1 cellular context compared by ENCODE assay signal in genomic region chr3:171200052-171201029, GRCh38.
TF ChIP-seq lines count a peak whose summit lies in the region.

No MANE protein-coding gene starts in this region.

TF ChIP-seq in K562, 482 proteins besides CTCF, POLR2A, EP300 and RAD21 (continued from another document and continues in another):
- TF ChIP-seq ZNF133 (CRISPR knock-in tag; IDR thresholded peaks at IDR 0.05) (no peak), PHF8 (IDR thresholded peaks at IDR 0.05; ENCODE audit: borderline replicate concordance, low read length) (no peak), ZKSCAN3 (CRISPR knock-in tag; IDR thresholded peaks at IDR 0.05) (no peak), TCF7L2 (IDR thresholded peaks at IDR 0.05; ENCODE audit: low read depth, low read length) (no peak), E2F5 (CRISPR knock-in tag; IDR thresholded peaks at IDR 0.05) (no peak), ZNF431 (CRISPR knock-in tag; IDR thresholded peaks at IDR 0.05) (no peak), FOXP1 (CRISPR knock-in tag; IDR thresholded peaks at IDR 0.05) (no peak), U2AF1 (optimal IDR thresholded peaks at IDR 0.05; ENCODE audit: low read depth, low read length) (no peak), ZNF77 (CRISPR knock-in tag; IDR thresholded peaks at IDR 0.05) (no peak), U2AF2 (optimal IDR thresholded peaks at IDR 0.05; ENCODE audit: low read depth, low read length) (no peak), CBFA2T2 (conservative IDR thresholded peaks at IDR 0.05) (0 out of 2 replicates have a peak, but pooled peaks have one; percentile 6), CCAR2 (IDR thresholded peaks at IDR 0.05; ENCODE audit: low read depth, low read length) (no peak), MAFK (IDR thresholded peaks at IDR 0.05; ENCODE audit: low read length) (0 out of 2 replicates have a peak, but pooled peaks have one; percentile 8), ZNF184 (CRISPR knock-in tag; IDR thresholded peaks at IDR 0.05) (no peak), SNRNP70 (optimal IDR thresholded peaks at IDR 0.05; ENCODE audit: low read depth, low read length) (no peak), DPF2 (IDR thresholded peaks at IDR 0.05) (0 out of 2 replicates have a peak, but pooled peaks have one; percentile 36), SPI1 (IDR thresholded peaks at IDR 0.05; ENCODE audit: borderline replicate concordance, low read depth, low read length) (no peak), NFRKB (IDR thresholded peaks at IDR 0.05; ENCODE audit: low read depth) (no peak), ZNF316 (IDR thresholded peaks at IDR 0.05) (peak; percentile 79), STAG1 (CRISPR knock-in tag; IDR thresholded peaks at IDR 0.05; ENCODE audit: borderline replicate concordance) (no peak), MAZ (CRISPR knock-in tag; conservative IDR thresholded peaks at IDR 0.05 in 1 of 2, IDR thresholded peaks at IDR 0.05 in 1 of 2) (no peak), PCBP2 (IDR thresholded peaks at IDR 0.05; ENCODE audit: low read depth, low read length, poor library complexity, severe bottlenecking) (no peak), MEF2A (IDR thresholded peaks at IDR 0.05; ENCODE audit: control insufficient read depth, low read depth, low read length) (no peak), MCM3 (IDR thresholded peaks at IDR 0.05) (no peak), POLR2B (IDR thresholded peaks at IDR 0.05; ENCODE audit: low read depth, partially characterized antibody) (no peak), MCM5 (IDR thresholded peaks at IDR 0.05; ENCODE audit: low read depth) (no peak), ZNF408 (CRISPR knock-in tag; IDR thresholded peaks at IDR 0.05; ENCODE audit: low read depth) (no peak), MTA3 (IDR thresholded peaks at IDR 0.05; ENCODE audit: borderline replicate concordance) (no peak), TAF15 (IDR thresholded peaks at IDR 0.05; ENCODE audit: low read depth, low read length) (no peak), VEZF1 (CRISPR knock-in tag; IDR thresholded peaks at IDR 0.05) (no peak), CHD2 (IDR thresholded peaks at IDR 0.05; ENCODE audit: low read depth, low read length) (no peak), ZNF23 (CRISPR knock-in tag; IDR thresholded peaks at IDR 0.05) (no peak), SUPT5H (IDR thresholded peaks at IDR 0.05) (no peak), SREBF2 (CRISPR knock-in tag; IDR thresholded peaks at IDR 0.05) (no peak), ZNF655 (CRISPR knock-in tag; IDR thresholded peaks at IDR 0.05) (no peak), BHLHE40 (IDR thresholded peaks at IDR 0.05; ENCODE audit: low read length) (no peak), IFI16 (CRISPR knock-in tag; IDR thresholded peaks at IDR 0.05) (no peak), ILK (tag; IDR thresholded peaks at IDR 0.05; ENCODE audit: borderline replicate concordance, low read depth) (no peak), C11orf30 (IDR thresholded peaks at IDR 0.05; ENCODE audit: low read depth) (peak; percentile 72), KLF6 (CRISPR knock-in tag; IDR thresholded peaks at IDR 0.05; ENCODE audit: borderline replicate concordance) (no peak), CEBPB (tag; IDR thresholded peaks at IDR 0.05) (peak; percentile 69), EP400 (IDR thresholded peaks at IDR 0.05) (no peak), BRF2 (IDR thresholded peaks at IDR 0.05; ENCODE audit: borderline replicate concordance, insufficient read depth, insufficient read length) (no peak), JUND (IDR thresholded peaks at IDR 0.05; ENCODE audit: borderline replicate concordance, low read depth, low read length) (0 out of 2 replicates have a peak, but pooled peaks have one; percentile 29), JUND (tag; IDR thresholded peaks at IDR 0.05; ENCODE audit: borderline replicate concordance, low read depth, low read length) (no peak), ETV5 (CRISPR knock-in tag; IDR thresholded peaks at IDR 0.05; ENCODE audit: low read depth) (no peak), ZC3H4 (CRISPR knock-in tag; IDR thresholded peaks at IDR 0.05; ENCODE audit: borderline replicate concordance) (no peak), OTX1 (CRISPR knock-in tag; IDR thresholded peaks at IDR 0.05) (no peak), MEIS2 (IDR thresholded peaks at IDR 0.05; ENCODE audit: partially characterized antibody) (peak; percentile 34), TAF1 (IDR thresholded peaks at IDR 0.05; ENCODE audit: control insufficient read depth, extremely low read depth, insufficient read depth, low read length, severe bottlenecking) (no peak), ZNF280A (IDR thresholded peaks at IDR 0.05; ENCODE audit: low read depth, partially characterized antibody) (no peak), NR0B1 (IDR thresholded peaks at IDR 0.05; ENCODE audit: partially characterized antibody) (no peak), ZNF644 (tag; IDR thresholded peaks at IDR 0.05; ENCODE audit: low read depth) (no peak), NCOR1 (IDR thresholded peaks at IDR 0.05) (no peak), SMARCA4 (IDR thresholded peaks at IDR 0.05) (0 out of 2 replicates have a peak, but pooled peaks have one; percentile 30), TEAD4 (IDR thresholded peaks at IDR 0.05; ENCODE audit: low read length) (peak; percentile 42; the same call in 1 of the 2 replicates), TEAD4 (CRISPR knock-in tag; IDR thresholded peaks at IDR 0.05; ENCODE audit: borderline replicate concordance) (no peak)
- TF ChIP-seq, protein P1, sequence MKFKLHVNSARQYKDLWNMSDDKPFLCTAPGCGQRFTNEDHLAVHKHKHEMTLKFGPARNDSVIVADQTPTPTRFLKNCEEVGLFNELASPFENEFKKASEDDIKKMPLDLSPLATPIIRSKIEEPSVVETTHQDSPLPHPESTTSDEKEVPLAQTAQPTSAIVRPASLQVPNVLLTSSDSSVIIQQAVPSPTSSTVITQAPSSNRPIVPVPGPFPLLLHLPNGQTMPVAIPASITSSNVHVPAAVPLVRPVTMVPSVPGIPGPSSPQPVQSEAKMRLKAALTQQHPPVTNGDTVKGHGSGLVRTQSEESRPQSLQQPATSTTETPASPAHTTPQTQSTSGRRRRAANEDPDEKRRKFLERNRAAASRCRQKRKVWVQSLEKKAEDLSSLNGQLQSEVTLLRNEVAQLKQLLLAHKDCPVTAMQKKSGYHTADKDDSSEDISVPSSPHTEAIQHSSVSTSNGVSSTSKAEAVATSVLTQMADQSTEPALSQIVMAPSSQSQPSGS (CRISPR knock-in tag; IDR thresholded peaks at IDR 0.05): no peak
- TF ChIP-seq, protein P2, sequence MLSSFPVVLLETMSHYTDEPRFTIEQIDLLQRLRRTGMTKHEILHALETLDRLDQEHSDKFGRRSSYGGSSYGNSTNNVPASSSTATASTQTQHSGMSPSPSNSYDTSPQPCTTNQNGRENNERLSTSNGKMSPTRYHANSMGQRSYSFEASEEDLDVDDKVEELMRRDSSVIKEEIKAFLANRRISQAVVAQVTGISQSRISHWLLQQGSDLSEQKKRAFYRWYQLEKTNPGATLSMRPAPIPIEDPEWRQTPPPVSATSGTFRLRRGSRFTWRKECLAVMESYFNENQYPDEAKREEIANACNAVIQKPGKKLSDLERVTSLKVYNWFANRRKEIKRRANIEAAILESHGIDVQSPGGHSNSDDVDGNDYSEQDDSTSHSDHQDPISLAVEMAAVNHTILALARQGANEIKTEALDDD (IDR thresholded peaks at IDR 0.05): peak; percentile 75
- TF ChIP-seq, protein P3, sequence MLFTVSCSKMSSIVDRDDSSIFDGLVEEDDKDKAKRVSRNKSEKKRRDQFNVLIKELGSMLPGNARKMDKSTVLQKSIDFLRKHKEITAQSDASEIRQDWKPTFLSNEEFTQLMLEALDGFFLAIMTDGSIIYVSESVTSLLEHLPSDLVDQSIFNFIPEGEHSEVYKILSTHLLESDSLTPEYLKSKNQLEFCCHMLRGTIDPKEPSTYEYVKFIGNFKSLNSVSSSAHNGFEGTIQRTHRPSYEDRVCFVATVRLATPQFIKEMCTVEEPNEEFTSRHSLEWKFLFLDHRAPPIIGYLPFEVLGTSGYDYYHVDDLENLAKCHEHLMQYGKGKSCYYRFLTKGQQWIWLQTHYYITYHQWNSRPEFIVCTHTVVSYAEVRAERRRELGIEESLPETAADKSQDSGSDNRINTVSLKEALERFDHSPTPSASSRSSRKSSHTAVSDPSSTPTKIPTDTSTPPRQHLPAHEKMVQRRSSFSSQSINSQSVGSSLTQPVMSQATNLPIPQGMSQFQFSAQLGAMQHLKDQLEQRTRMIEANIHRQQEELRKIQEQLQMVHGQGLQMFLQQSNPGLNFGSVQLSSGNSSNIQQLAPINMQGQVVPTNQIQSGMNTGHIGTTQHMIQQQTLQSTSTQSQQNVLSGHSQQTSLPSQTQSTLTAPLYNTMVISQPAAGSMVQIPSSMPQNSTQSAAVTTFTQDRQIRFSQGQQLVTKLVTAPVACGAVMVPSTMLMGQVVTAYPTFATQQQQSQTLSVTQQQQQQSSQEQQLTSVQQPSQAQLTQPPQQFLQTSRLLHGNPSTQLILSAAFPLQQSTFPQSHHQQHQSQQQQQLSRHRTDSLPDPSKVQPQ (CRISPR knock-in tag; IDR thresholded peaks at IDR 0.05; ENCODE audit: borderline replicate concordance): no peak
- TF ChIP-seq, protein P4, sequence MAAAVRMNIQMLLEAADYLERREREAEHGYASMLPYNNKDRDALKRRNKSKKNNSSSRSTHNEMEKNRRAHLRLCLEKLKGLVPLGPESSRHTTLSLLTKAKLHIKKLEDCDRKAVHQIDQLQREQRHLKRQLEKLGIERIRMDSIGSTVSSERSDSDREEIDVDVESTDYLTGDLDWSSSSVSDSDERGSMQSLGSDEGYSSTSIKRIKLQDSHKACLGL (CRISPR knock-in tag; IDR thresholded peaks at IDR 0.05; ENCODE audit: borderline replicate concordance, poor library complexity, severe bottlenecking): no peak
